In genomic region chr10:89352039-89352597, GRCh38 we compare ENCODE assay signal across 1 cellular context.
TF ChIP-seq lines count a peak whose summit lies in the region.

No MANE protein-coding gene starts in this region.

TF ChIP-seq in IMR-90, 13 proteins besides CTCF, POLR2A, EP300 and RAD21 (continued from another document):
- TF ChIP-seq ELK1 (IDR thresholded peaks at IDR 0.05; ENCODE audit: borderline replicate concordance, low read depth, low read length) (no peak), SMC3 (IDR thresholded peaks at IDR 0.05; ENCODE audit: low read depth, low read length) (no peak), CEBPB (IDR thresholded peaks at IDR 0.05; ENCODE audit: low read depth, low read length) (peak; percentile 78)
